ENCODE assay signal across 21 cellular contexts in the genomic region with DNA sequence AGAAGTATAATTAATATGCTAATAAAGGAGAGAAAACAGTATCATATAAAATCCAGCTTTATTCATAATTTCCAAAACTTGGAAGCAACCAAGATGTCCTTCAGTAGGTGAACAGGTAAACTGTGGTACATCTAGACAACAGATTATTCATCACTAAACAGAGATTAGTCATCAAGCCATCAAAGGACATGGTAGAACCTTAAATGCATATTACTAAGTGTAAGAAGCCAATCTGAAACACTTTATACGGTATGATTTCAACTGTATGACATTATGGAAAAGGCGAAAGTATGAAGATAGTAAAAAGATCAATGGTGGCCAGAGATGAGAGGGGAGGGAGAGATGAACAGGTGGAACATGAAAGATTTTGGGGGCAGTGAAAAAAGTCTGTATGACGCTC.
DNase-seq lines count a peak whose midpoint lies in the region; ATAC-seq, FAIRE-seq and TF ChIP-seq lines count a peak whose summit lies in the region.
"Had no signal": no experiment of that assay in that cellular context is flagged by ENCODE, and none has a peak within 500 bp of the region (broad histone marks: within the 10 kb centered on the region; RNA-seq: fewer than 3 reads in every experiment).

No MANE protein-coding gene starts in this region.

- CTCF ChIA-PET in K562 (lab: Yijun Ruan, JAX; ENCODE audit: low intra/inter-chr PET ratio): no interaction called here

- H2AFZ ChIP-seq in K562 (ENCODE audit: low read depth, low read length): no peak overlapping the region
- H2AFZ ChIP-seq: GM23248 had no signal

- POLR2A ChIA-PET in K562 (lab: Yijun Ruan, JAX): interaction anchor here (1.0 kb wide), 1 partner anchor 12 kb away, joined by 3 read pairs; no protein-coding TSS in a partner anchor

- in situ Hi-C loops in K562 (cut with MboI): no loop called here

- peak overlapping the region; percentile 60 for H3K27ac Mint-ChIP-seq in activated naive CD4-positive, alpha-beta T cell treated with anti-CD3 and anti-CD28 coated beads, Interleukin-2, amount 50 U/mL, for 24 hours
- H3K27ac Mint-ChIP-seq in stimulated activated naive CD8-positive, alpha-beta T cell treated with anti-CD3 and anti-CD28 coated beads, Interleukin-15, amount 100 ng/mL, for 72 hours: peak overlapping the region in 1 of 2 donors; percentile 7
- H3K27ac Mint-ChIP-seq: CD14-positive monocyte; CD4-positive, alpha-beta memory T cell had no signal

- no peak overlapping the region for H3K4me2 ChIP-seq in K562 (ENCODE audit: insufficient read depth, low read length)
- H3K4me2 ChIP-seq: A549, BLaER1 had no signal

- no TSS peak for BruUV-seq in K562 (replicated peaks; lab: Mats Ljungman, UMichigan)

- peaks cover 24% of the 10 kb centered on the region for H4K20me1 ChIP-seq in K562 (replicated peaks; ENCODE audit: control insufficient read depth, insufficient read depth, low read length)
- H4K20me1 ChIP-seq: BLaER1 had no signal

- H3K27me3 Mint-ChIP-seq in activated naive CD4-positive, alpha-beta T cell treated with anti-CD3 and anti-CD28 coated beads, Interleukin-2, amount 50 U/mL, for 24 hours: no peaks in the 10 kb centered on the region
- no peaks in the 10 kb centered on the region for H3K27me3 Mint-ChIP-seq in stimulated activated naive CD8-positive, alpha-beta T cell treated with anti-CD3 and anti-CD28 coated beads, Interleukin-15, amount 100 ng/mL, for 72 hours
- H3K27me3 Mint-ChIP-seq: CD4-positive, alpha-beta memory T cell had no signal

- H3K9me3 Mint-ChIP-seq in activated naive CD4-positive, alpha-beta T cell treated with anti-CD3 and anti-CD28 coated beads, Interleukin-2, amount 50 U/mL, for 24 hours: peaks cover 6% of the 10 kb centered on the region
- H3K9me3 Mint-ChIP-seq in stimulated activated naive CD8-positive, alpha-beta T cell treated with anti-CD3 and anti-CD28 coated beads, Interleukin-15, amount 100 ng/mL, for 72 hours: peaks cover 5 to 7% of the 10 kb centered on the region in 2 donors
- H3K9me3 Mint-ChIP-seq: CD14-positive monocyte had no signal

- FAIRE-seq in K562 (lab: Jason Lieb, UNC): no peak
- FAIRE-seq: A549, GM12892, GM18507, H54 had no signal

- intact Hi-C loops in K562 (cut with micrococcal nuclease): no loop called here

- H3K9me3 ChIP-seq in K562 (replicated peaks; ENCODE audit: control insufficient read depth, insufficient read depth, low read depth, low read length): no peaks in the 10 kb centered on the region
- H3K9me3 ChIP-seq: A549, BLaER1 had no signal

- H3K4me3 ChIP-seq in K562: no peak overlapping the region
- H3K4me3 ChIP-seq: A549, BLaER1, GM23248 had no signal

- DNase-seq in activated CD4-positive, CD25-positive, alpha-beta regulatory T cell treated with anti-CD3 and anti-CD28 coated beads, Interleukin-2, amount 50 U/mL, for 72 hours: no peak
- DNase-seq in activated naive CD4-positive, alpha-beta T cell treated with anti-CD3 and anti-CD28 coated beads, Interleukin-2, amount 50 U/mL, for 16 hours: no peak
- no peak for DNase-seq in K562 (ENCODE audit: extremely low read depth in 1 of 4, low spot score in 3 of 4)
- no peak for DNase-seq in stimulated activated naive CD8-positive, alpha-beta T cell treated with anti-CD3 and anti-CD28 coated beads, Interleukin-15, amount 100 ng/mL, for 72 hours
- DNase-seq in LoVo (ENCODE audit: low spot score): no peak
- DNase-seq in RPMI8226: no peak
- DNase-seq: CD4-positive, alpha-beta memory T cell; DMS153; DMS79; GDM1; GM23248; HCEC 1CT had no signal

- no peaks in the 10 kb centered on the region for H3K27me3 ChIP-seq in K562 (ENCODE audit: control insufficient read depth in 2 of 2, insufficient read depth in 2 of 2, low read length in 2 of 2)
- H3K27me3 ChIP-seq: BLaER1 had no signal

- no peak overlapping the region for H3K9ac ChIP-seq in K562 (ENCODE audit: insufficient read depth in 1 of 2, low read depth in 2 of 2, low read length in 2 of 2)
- H3K9ac ChIP-seq: BLaER1, GM23248 had no signal

- peaks cover 38% of the 10 kb centered on the region for H3K36me3 ChIP-seq in K562 (ENCODE audit: control insufficient read depth, insufficient read depth, low read length)

- no peak for TF ChIP-seq EP300 in K562 (IDR thresholded peaks at IDR 0.05; ENCODE audit: low read length)

- H3K27ac ChIP-seq in K562 (ENCODE audit: extremely low read depth, low read depth, low read length): no peak overlapping the region
- H3K27ac ChIP-seq: 22Rv1, A549, BLaER1, GM23248 had no signal

- H3K79me2 ChIP-seq in K562 (ENCODE audit: control insufficient read depth, insufficient read depth, low read length): peaks cover 93% of the 10 kb centered on the region

- no peak overlapping the region for H3K4me3 Mint-ChIP-seq in activated naive CD4-positive, alpha-beta T cell treated with anti-CD3 and anti-CD28 coated beads, Interleukin-2, amount 50 U/mL, for 24 hours
- H3K4me3 Mint-ChIP-seq in stimulated activated naive CD8-positive, alpha-beta T cell treated with anti-CD3 and anti-CD28 coated beads, Interleukin-15, amount 100 ng/mL, for 72 hours: no peak overlapping the region
- H3K4me3 Mint-ChIP-seq: CD14-positive monocyte; CD4-positive, alpha-beta memory T cell had no signal

- TF ChIP-seq CTCF in K562 (IDR thresholded peaks at IDR 0.05 in 2 of 3, conservative IDR thresholded peaks at IDR 0.05 in 1 of 3; ENCODE audit: insufficient read depth in 2 of 3, low read depth in 1 of 3, low read length in 3 of 3): no peak

- 92% methylated on average over 3 of the region's 3 CpGs for WGBS in K562 (ENCODE audit: insufficient coverage, low coverage, missing lambda C conversion rate)

- ATAC-seq in activated CD4-positive, CD25-positive, alpha-beta regulatory T cell treated with anti-CD3 and anti-CD28 coated beads, Interleukin-2, amount 50 U/mL, for 24 hours: peak; percentile 86
- no peak for ATAC-seq in K562
- ATAC-seq in stimulated activated naive CD8-positive, alpha-beta T cell treated with anti-CD3 and anti-CD28 coated beads, Interleukin-15, amount 100 ng/mL, for 72 hours: peak; percentile 66
- ATAC-seq: A549 had no signal

- peaks cover 0 to 8% of the 10 kb centered on the region in 2 experiments; a peak in 3 of 5 replicates for H3K4me1 ChIP-seq in K562 (replicated peaks in 1 of 2; ENCODE audit: control insufficient read depth in 2 of 2, insufficient read depth in 2 of 2, low read length in 2 of 2)
- H3K4me1 ChIP-seq: A549, BLaER1 had no signal

- no peaks in the 10 kb centered on the region for H3K9me1 ChIP-seq in K562 (ENCODE audit: control insufficient read depth, insufficient read depth, low read length)

- no peak for TF ChIP-seq RAD21 in K562 (CRISPR knock-in tag; conservative IDR thresholded peaks at IDR 0.05 in 1 of 2, IDR thresholded peaks at IDR 0.05 in 1 of 2)

- TF ChIP-seq POLR2A in K562 (conservative IDR thresholded peaks at IDR 0.05): no peak; the same call in 1 of the 2 replicates

- H3K36me3 Mint-ChIP-seq in activated naive CD4-positive, alpha-beta T cell treated with anti-CD3 and anti-CD28 coated beads, Interleukin-2, amount 50 U/mL, for 24 hours: peaks cover 7% of the 10 kb centered on the region
- H3K36me3 Mint-ChIP-seq: CD14-positive monocyte; CD4-positive, alpha-beta memory T cell had no signal

- peaks cover 9% of the 10 kb centered on the region for H3K4me1 Mint-ChIP-seq in activated naive CD4-positive, alpha-beta T cell treated with anti-CD3 and anti-CD28 coated beads, Interleukin-2, amount 50 U/mL, for 24 hours
- H3K4me1 Mint-ChIP-seq in stimulated activated naive CD8-positive, alpha-beta T cell treated with anti-CD3 and anti-CD28 coated beads, Interleukin-15, amount 100 ng/mL, for 72 hours: peaks cover 23% of the 10 kb centered on the region
- H3K4me1 Mint-ChIP-seq: CD14-positive monocyte; CD4-positive, alpha-beta memory T cell had no signal

TF ChIP-seq in K562, 482 proteins besides CTCF, POLR2A, EP300 and RAD21:
- TF ChIP-seq DDX20 (tag; IDR thresholded peaks at IDR 0.05; ENCODE audit: low read depth) (no peak), ZBTB1 (CRISPR knock-in tag; IDR thresholded peaks at IDR 0.05; ENCODE audit: borderline replicate concordance, low read depth) (no peak), ZNF133 (CRISPR knock-in tag; IDR thresholded peaks at IDR 0.05) (no peak), KAT8 (IDR thresholded peaks at IDR 0.05; ENCODE audit: low read depth) (no peak), CBFA2T2 (conservative IDR thresholded peaks at IDR 0.05) (0 out of 2 replicates have a peak, but pooled peaks have one; percentile 5)
TF ChIP-seq in K562: peak in this region for 1.
